ENCODE assay signal across 23 cellular contexts in the genomic region with DNA sequence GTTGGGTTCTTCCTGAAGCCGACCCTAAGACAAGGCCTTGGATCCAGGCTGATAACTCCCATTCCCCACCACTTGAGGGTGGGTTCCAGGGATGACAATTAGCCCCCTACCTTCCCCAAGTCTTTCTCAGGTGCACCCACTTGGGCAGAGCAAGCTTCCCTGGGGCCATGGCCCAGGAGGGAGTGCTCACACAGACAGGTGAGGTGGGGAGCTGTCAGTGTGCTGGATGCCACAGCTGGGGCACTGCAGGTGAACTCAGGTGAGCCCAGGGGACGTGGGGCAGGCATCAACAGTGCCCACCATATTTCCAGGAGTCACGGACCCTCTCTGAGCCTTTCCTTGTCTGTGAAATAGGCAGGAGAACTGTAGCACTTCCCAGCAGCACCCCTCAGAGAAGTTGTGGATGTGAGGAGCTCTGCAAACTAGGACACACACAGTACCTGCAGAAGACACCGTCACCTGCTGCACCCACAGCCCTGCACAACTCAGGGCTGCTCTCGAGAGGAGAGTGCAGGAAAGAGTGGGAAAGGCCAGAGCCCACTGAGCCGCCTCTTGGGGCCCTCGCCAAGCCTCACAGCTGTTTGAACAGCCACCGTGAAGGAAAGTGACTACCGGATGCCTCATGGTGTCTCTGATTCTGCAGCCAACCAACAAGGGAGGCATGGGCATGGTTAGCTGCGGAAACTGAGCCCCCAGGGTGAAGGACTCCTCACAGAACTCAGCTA. TPM values are rescaled to one million over a fixed set of nuclear protein-coding genes. Genes with fewer than 3 reads are reported as not detected.
DNase-seq lines count a peak whose midpoint lies in the region; ATAC-seq, FAIRE-seq and TF ChIP-seq lines count a peak whose summit lies in the region.
"Had no signal": no experiment of that assay in that cellular context is flagged by ENCODE, and none has a peak within 500 bp of the region (broad histone marks: within the 10 kb centered on the region; RNA-seq: fewer than 3 reads in every experiment).

No MANE protein-coding gene starts in this region.

- no peak overlapping the region for H3K27ac Mint-ChIP-seq in CD8-positive, alpha-beta T cell
- H3K27ac Mint-ChIP-seq: activated CD8-positive, alpha-beta T cell treated with anti-CD3 and anti-CD28 coated beads for 36 hours; IgD-negative memory B cell had no signal

- no peaks in the 10 kb centered on the region for H3K9me2 ChIP-seq in PC-3 (replicated peaks; ENCODE audit: low read length)

- CTCF ChIA-PET in PC-3 (lab: Charles Lee) = interaction anchor here (0.6 kb wide), 1 partner anchor 11 kb away, joined by 3 read pairs; no protein-coding TSS in a partner anchor
- CTCF ChIA-PET in CD8-positive, alpha-beta T cell (lab: Charles Lee) = interaction anchor here (1.1 kb wide), 1 partner anchor 125 kb away, joined by 3 read pairs; no protein-coding TSS in a partner anchor

- TF ChIP-seq CTCF in PC-3 (conservative IDR thresholded peaks at IDR 0.05; ENCODE audit: low read depth, low read length) (no peak), keratinocyte (optimal IDR thresholded peaks at IDR 0.05 in 1 of 3, IDR thresholded peaks at IDR 0.05 in 1 of 3, conservative IDR thresholded peaks at IDR 0.05 in 1 of 3; ENCODE audit: extremely low read depth in 1 of 3, insufficient read depth in 2 of 3, low read length in 3 of 3) (no peak), smooth muscle cell (IDR thresholded peaks at IDR 0.05; ENCODE audit: borderline replicate concordance, insufficient read depth, poor library complexity, severe bottlenecking) (no peak)
- no peak for TF ChIP-seq CTCF in CD8-positive, alpha-beta T cell (IDR thresholded peaks at IDR 0.05)

- H3K36me3 ChIP-seq in PC-3 (ENCODE audit: low read depth, low read length) = no peaks in the 10 kb centered on the region
- H3K36me3 ChIP-seq in keratinocyte (ENCODE audit: control insufficient read depth in 2 of 2, extremely low read depth in 1 of 2, insufficient read depth in 2 of 2, low read length in 2 of 2) = peaks cover 27 to 60% of the 10 kb centered on the region in 2 experiments
- no peaks in the 10 kb centered on the region for H3K36me3 ChIP-seq in smooth muscle cell (ENCODE audit: low read depth)
- H3K36me3 ChIP-seq in CD8-positive, alpha-beta T cell (ENCODE audit: insufficient read depth, low read length) = no peaks in the 10 kb centered on the region
- H3K36me3 ChIP-seq: breast epithelium had no signal

- intact Hi-C loops in PC-3 (cut with micrococcal nuclease) = no loop called here
- intact Hi-C loops in CD8-positive, alpha-beta T cell (cut with DNase I, micrococcal nuclease) = no loop called here

- H3K27me3 ChIP-seq in PC-3 (ENCODE audit: low read length) (no peaks in the 10 kb centered on the region), keratinocyte (ENCODE audit: control insufficient read depth, extremely low read depth, insufficient read depth, low read length) (no peaks in the 10 kb centered on the region), smooth muscle cell (ENCODE audit: low read depth) (no peaks in the 10 kb centered on the region)
- H3K27me3 ChIP-seq in CD8-positive, alpha-beta T cell (ENCODE audit: insufficient read depth, low read length) = no peaks in the 10 kb centered on the region
- H3K27me3 ChIP-seq: breast epithelium had no signal

- H4K20me1 ChIP-seq in PC-3 (ENCODE audit: low read length) (no peaks in the 10 kb centered on the region), keratinocyte (ENCODE audit: control insufficient read depth, extremely low read depth, insufficient read depth, low read length) (peaks cover 73% of the 10 kb centered on the region), smooth muscle cell (ENCODE audit: low read depth) (peaks cover 93% of the 10 kb centered on the region)

- H3K9me3 ChIP-seq in PC-3 (ENCODE audit: low read length) (no peaks in the 10 kb centered on the region), keratinocyte (ENCODE audit: control insufficient read depth, low read depth, low read length) (no peaks in the 10 kb centered on the region), smooth muscle cell (replicated peaks; ENCODE audit: low read depth) (no peaks in the 10 kb centered on the region)
- no peaks in the 10 kb centered on the region for H3K9me3 ChIP-seq in CD8-positive, alpha-beta T cell (ENCODE audit: low read length)

- no peaks in the 10 kb centered on the region for H3K9me3 Mint-ChIP-seq in CD8-positive, alpha-beta T cell

- H3K4me1 ChIP-seq in PC-3 (ENCODE audit: insufficient read depth, low read length) (peaks cover 11% of the 10 kb centered on the region; the same call in 1 of the 2 replicates), keratinocyte (ENCODE audit: control insufficient read depth, extremely low read depth, insufficient read depth, low read length) (peaks cover 59% of the 10 kb centered on the region), smooth muscle cell (ENCODE audit: low read depth) (peaks cover 46% of the 10 kb centered on the region)
- H3K4me1 ChIP-seq in CD8-positive, alpha-beta T cell (ENCODE audit: insufficient read depth, low read length) = no peaks in the 10 kb centered on the region
- H3K4me1 ChIP-seq: parathyroid adenoma had no signal

- no peak overlapping the region for H3K4me3 Mint-ChIP-seq in CD8-positive, alpha-beta T cell
- H3K4me3 Mint-ChIP-seq: activated CD8-positive, alpha-beta T cell treated with anti-CD3 and anti-CD28 coated beads for 36 hours; naive thymus-derived CD8-positive, alpha-beta T cell had no signal

- dilution Hi-C loops in keratinocyte (cut with MboI; ENCODE audit: extremely low pct_ligation_motif_present, low sequenced_read_pairs) = no loop called here

- peak; percentile 19; the same call in 1 of the 2 replicates for ATAC-seq in PC-3
- ATAC-seq in CD8-positive, alpha-beta T cell = no peak
- no peak for ATAC-seq in HG03196 (IDR thresholded peaks at IDR 0.05; ENCODE audit: unreplicated experiment)
- ATAC-seq: activated CD8-positive, alpha-beta T cell treated with anti-CD3 and anti-CD28 coated beads for 36 hours; naive thymus-derived CD8-positive, alpha-beta T cell had no signal

- no peaks in the 10 kb centered on the region for H3K4me1 Mint-ChIP-seq in CD8-positive, alpha-beta T cell (ENCODE audit: low read depth)

- POLR2A ChIA-PET in PC-3 (lab: Charles Lee; ENCODE audit: unreplicated experiment) = no interaction called here
- POLR2A ChIA-PET in CD8-positive, alpha-beta T cell (lab: Charles Lee) = no interaction called here

- H3K36me3 Mint-ChIP-seq in CD8-positive, alpha-beta T cell = no peaks in the 10 kb centered on the region
- H3K36me3 Mint-ChIP-seq: IgD-negative memory B cell had no signal

- peak; percentile 38 for FAIRE-seq in GM12892 (lab: Jason Lieb, UNC)
- peak; percentile 9 for FAIRE-seq in keratinocyte (lab: Jason Lieb, UNC)
- FAIRE-seq: islet of Langerhans had no signal

- H3F3A ChIP-seq in PC-3 (ENCODE audit: low read length, unreplicated experiment) (no peaks in the 10 kb centered on the region), smooth muscle cell (ENCODE audit: low read depth) (peaks cover 28% of the 10 kb centered on the region)

- no peak overlapping the region for H3K9ac ChIP-seq in PC-3 (ENCODE audit: low read length)
- peak overlapping the region; percentile 35 for H3K9ac ChIP-seq in keratinocyte (ENCODE audit: control insufficient read depth, extremely low read depth, insufficient read depth, low read length)
- no peak overlapping the region for H3K9ac ChIP-seq in smooth muscle cell (ENCODE audit: low read depth)
- H3K9ac ChIP-seq: parathyroid adenoma had no signal

- H3K79me2 ChIP-seq in PC-3 (ENCODE audit: low read length) (no peaks in the 10 kb centered on the region), keratinocyte (ENCODE audit: control insufficient read depth, insufficient read depth, low read length) (peaks cover 98% of the 10 kb centered on the region), smooth muscle cell (ENCODE audit: low read depth) (peaks cover 97% of the 10 kb centered on the region)
- H3K79me2 ChIP-seq: parathyroid adenoma had no signal

- no peak overlapping the region for H3K27ac ChIP-seq in PC-3 (ENCODE audit: low read length)
- H3K27ac ChIP-seq in keratinocyte (ENCODE audit: control insufficient read depth, insufficient read depth, low read length) = peak overlapping the region; percentile 64
- peak overlapping the region; percentile 89 for H3K27ac ChIP-seq in smooth muscle cell (ENCODE audit: low read depth)
- H3K27ac ChIP-seq in CD8-positive, alpha-beta T cell (ENCODE audit: low read depth, low read length) = no peak overlapping the region
- H3K27ac ChIP-seq: breast epithelium, HL-60, parathyroid adenoma had no signal

- DNase-seq in GM12892 (ENCODE audit: insufficient read length) (no peak), PC-3 (no peak), keratinocyte (ENCODE audit: low read depth, low spot score) (no peak), smooth muscle cell (lab: John Stamatoyannopoulos, UW; ENCODE audit: unreplicated experiment) (no peak), NCI-H1092 treated with DMSO at 0.1 percent for 48 hours (lab: John Stamatoyannopoulos, UW) (no peak)
- DNase-seq in stimulated activated CD4-positive, alpha-beta T cell treated with anti-CD3 and anti-CD28 coated beads, Interleukin-1b, Interleukin-23, amount 100 ng/mL, for 48 hours = no peak
- no peak for DNase-seq in CD8-positive, alpha-beta T cell
- DNase-seq: activated CD8-positive, alpha-beta T cell treated with anti-CD3 and anti-CD28 coated beads for 36 hours; dermis blood vessel endothelial cell; hippocampal formation; mammary epithelial cell; naive thymus-derived CD8-positive, alpha-beta T cell; NCI-H1436 treated with DMSO at 0.1 percent for 48 hours; SHP77 treated with DMSO at 0.1 percent for 48 hours; stimulated activated CD4-positive, alpha-beta T cell treated with anti-CD3 and anti-CD28 coated beads, Interleukin-4, amount 100 ng/mL, for 24 hours; T-helper 1 cell had no signal

- no peak overlapping the region for H3K4me2 ChIP-seq in PC-3 (ENCODE audit: low read length)
- H3K4me2 ChIP-seq in keratinocyte (ENCODE audit: control insufficient read depth, extremely low read depth, insufficient read depth, low read depth, low read length) = peak overlapping the region; percentile 60
- peak overlapping the region; percentile 47 for H3K4me2 ChIP-seq in smooth muscle cell

- H3K9me1 ChIP-seq in keratinocyte (ENCODE audit: control insufficient read depth, extremely low read depth, insufficient read depth, low read length) = peaks cover 26% of the 10 kb centered on the region

- H3K4me3 ChIP-seq in PC-3 (ENCODE audit: low read length) = no peak overlapping the region
- peak overlapping the region in 2 of 3 experiments; percentile 8 to 10 for H3K4me3 ChIP-seq in keratinocyte (ENCODE audit: control insufficient read depth in 2 of 3, extremely low read depth in 1 of 3, insufficient read depth in 2 of 3, low read depth in 1 of 3, low read length in 3 of 3)
- H3K4me3 ChIP-seq in smooth muscle cell = no peak overlapping the region
- no peak overlapping the region for H3K4me3 ChIP-seq in CD8-positive, alpha-beta T cell (ENCODE audit: low read depth, low read length)
- H3K4me3 ChIP-seq: breast epithelium, skin epidermis had no signal

- TF ChIP-seq POLR2A in GM12892 (IDR thresholded peaks at IDR 0.05; ENCODE audit: low read depth, low read length) = no peak

- no peaks in the 10 kb centered on the region for H3K27me3 Mint-ChIP-seq in CD8-positive, alpha-beta T cell (ENCODE audit: low read depth)
- H3K27me3 Mint-ChIP-seq: activated CD8-positive, alpha-beta T cell treated with anti-CD3 and anti-CD28 coated beads for 36 hours; naive thymus-derived CD8-positive, alpha-beta T cell had no signal

- 84% methylated on average over 10 of the region's 10 CpGs for WGBS in smooth muscle cell (ENCODE audit: low lambda C conversion rate)

- no peak overlapping the region for H2AFZ ChIP-seq in PC-3 (ENCODE audit: low read length)
- H2AFZ ChIP-seq in keratinocyte (ENCODE audit: control insufficient read depth, low read length) = no peak overlapping the region
- H2AFZ ChIP-seq in smooth muscle cell (ENCODE audit: low read depth) = no peak overlapping the region
- H2AFZ ChIP-seq: parathyroid adenoma had no signal

- no TSS peak for BruUV-seq in PC-3 (replicated peaks; lab: Mats Ljungman, UMichigan)

RNA-seq across cellular contexts. Expression of a gene that starts 17.8 kb away (rescaled TPM):
- polyA plus RNA-seq in GM12892 (2012; ENCODE audit: missing spikeins) = 6.5 TPM
- 2.9 and 3.4 TPM in 2 replicates for total RNA-seq in PC-3 (2014; rRNA removed)
- 31.0 to 56.6 TPM (median 33.9 TPM) in 3 replicates for polyA plus RNA-seq in keratinocyte
- polyA plus RNA-seq in keratinocyte (2011; ENCODE audit: low read depth) = 22.4 TPM
- 32.2 and 35.6 TPM in 2 replicates for polyA plus RNA-seq in keratinocyte (2011; cell fraction: cytosol; rRNA removed)
- polyA plus RNA-seq in keratinocyte (2011; cell fraction: nucleus; rRNA removed) = 116 and 136 TPM in 2 replicates
- polyA plus RNA-seq in keratinocyte (2012; ENCODE audit: low replicate concordance) = 46.1 and 73.7 TPM in 2 replicates
- 46.4 to 127 TPM (median 59.1 TPM) in 3 replicates for polyA minus RNA-seq in keratinocyte
- 63.7 TPM for polyA minus RNA-seq in keratinocyte (2011; cell fraction: cytosol; rRNA and poly(A)+ RNA removed)
- 88.9 and 140 TPM in 2 replicates for polyA minus RNA-seq in keratinocyte (2011; cell fraction: nucleus; rRNA and poly(A)+ RNA removed)
- 37.6 and 37.9 TPM in 2 replicates for total RNA-seq in smooth muscle cell
- 30.1 and 33.4 TPM in 2 replicates for polyA plus RNA-seq in smooth muscle cell
- 1 to 10 TPM; 7.6 to 9.2 TPM for total RNA-seq in CD8-positive, alpha-beta T cell

Comparison
In these comparisons a context has a peak if more than half of its experiments do, and no peak if none do; other contexts are left out.
1. H3K27ac ChIP-seq: peak in keratinocyte (single experiment) and smooth muscle cell (single experiment); none in PC-3 (single experiment) and CD8-positive, alpha-beta T cell (single experiment).
2. H3K4me3 ChIP-seq: peak in keratinocyte (2 of 3); none in PC-3 (single experiment), smooth muscle cell (single experiment) and CD8-positive, alpha-beta T cell (single experiment).